1 cellular context compared by ENCODE assay signal in the genomic region with DNA sequence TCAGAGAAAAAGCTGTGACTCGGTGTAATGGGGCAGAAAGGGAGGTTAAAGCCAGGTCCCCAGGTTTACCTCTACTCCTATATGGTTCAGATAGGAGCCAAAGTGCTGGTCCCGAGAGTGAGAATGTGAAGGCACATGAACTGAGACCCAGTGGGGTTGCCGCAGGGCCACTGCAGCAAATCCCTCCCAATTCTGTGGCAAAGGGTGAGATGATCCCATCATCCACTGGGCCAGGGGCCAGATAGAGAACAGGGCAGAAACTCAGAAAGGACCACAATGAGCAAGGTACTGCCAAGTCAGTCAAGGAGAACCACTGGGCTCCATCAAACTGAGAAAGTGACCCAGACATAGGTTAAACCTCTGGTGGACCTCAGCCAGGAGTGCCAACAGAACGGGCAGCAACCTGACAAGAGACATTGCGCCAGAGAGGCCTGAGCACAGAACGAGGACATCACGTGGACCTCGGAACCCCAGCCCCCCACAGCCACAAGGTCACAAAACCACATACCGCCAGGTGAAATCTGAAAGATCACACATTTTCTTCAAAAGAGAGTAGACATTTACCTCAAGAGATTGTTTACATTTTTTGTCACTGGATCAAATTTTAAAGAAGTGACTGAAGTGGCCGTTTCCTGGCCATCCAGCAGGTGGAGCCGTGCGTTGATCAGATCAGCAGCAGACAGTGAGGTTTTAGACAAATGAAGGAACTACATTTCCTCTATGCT.
TF ChIP-seq lines count a peak whose summit lies in the region.

No MANE protein-coding gene starts in this region.

TF ChIP-seq in HepG2, 621 proteins besides CTCF, POLR2A, EP300 and RAD21 (continued from another document):
- no peak for TF ChIP-seq ZNF598 (CRISPR knock-in tag; IDR thresholded peaks at IDR 0.05; ENCODE audit: borderline replicate concordance)
- no peak for TF ChIP-seq KDM3A (CRISPR knock-in tag; IDR thresholded peaks at IDR 0.05; ENCODE audit: low read depth)
- no peak for TF ChIP-seq FOXJ3 (CRISPR knock-in tag; IDR thresholded peaks at IDR 0.05; ENCODE audit: borderline replicate concordance)
- peak; percentile 73; the same call in 1 of the 2 replicates for TF ChIP-seq CEBPB (IDR thresholded peaks at IDR 0.05; ENCODE audit: borderline replicate concordance, low read depth, low read length)
- TF ChIP-seq ZFX (CRISPR knock-in tag; IDR thresholded peaks at IDR 0.05; ENCODE audit: low read depth) = no peak; the same call in 1 of the 2 replicates
- TF ChIP-seq ZNF121 (CRISPR knock-in tag; IDR thresholded peaks at IDR 0.05) = no peak
- TF ChIP-seq SP140L (CRISPR knock-in tag; IDR thresholded peaks at IDR 0.05; ENCODE audit: borderline replicate concordance) = no peak
- no peak for TF ChIP-seq MTF1 (CRISPR knock-in tag; IDR thresholded peaks at IDR 0.05)
- no peak for TF ChIP-seq ZNF451 (CRISPR knock-in tag; IDR thresholded peaks at IDR 0.05)
- TF ChIP-seq CAMTA2 (CRISPR knock-in tag; IDR thresholded peaks at IDR 0.05; ENCODE audit: borderline replicate concordance) = no peak
- TF ChIP-seq, protein P1, sequence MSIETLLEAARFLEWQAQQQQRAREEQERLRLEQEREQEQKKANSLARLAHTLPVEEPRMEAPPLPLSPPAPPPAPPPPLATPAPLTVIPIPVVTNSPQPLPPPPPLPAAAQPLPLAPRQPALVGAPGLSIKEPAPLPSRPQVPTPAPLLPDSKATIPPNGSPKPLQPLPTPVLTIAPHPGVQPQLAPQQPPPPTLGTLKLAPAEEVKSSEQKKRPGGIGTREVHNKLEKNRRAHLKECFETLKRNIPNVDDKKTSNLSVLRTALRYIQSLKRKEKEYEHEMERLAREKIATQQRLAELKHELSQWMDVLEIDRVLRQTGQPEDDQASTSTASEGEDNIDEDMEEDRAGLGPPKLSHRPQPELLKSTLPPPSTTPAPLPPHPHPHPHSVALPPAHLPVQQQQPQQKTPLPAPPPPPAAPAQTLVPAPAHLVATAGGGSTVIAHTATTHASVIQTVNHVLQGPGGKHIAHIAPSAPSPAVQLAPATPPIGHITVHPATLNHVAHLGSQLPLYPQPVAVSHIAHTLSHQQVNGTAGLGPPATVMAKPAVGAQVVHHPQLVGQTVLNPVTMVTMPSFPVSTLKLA (IDR thresholded peaks at IDR 0.05) = no peak
- no peak for TF ChIP-seq ZNF713 (CRISPR knock-in tag; IDR thresholded peaks at IDR 0.05)
- TF ChIP-seq RFX3 (CRISPR knock-in tag; IDR thresholded peaks at IDR 0.05) = no peak
- no peak for TF ChIP-seq KLF11 (CRISPR knock-in tag; IDR thresholded peaks at IDR 0.05)
- peak; percentile 59; the same call in 1 of the 2 replicates for TF ChIP-seq FOXK1 (CRISPR knock-in tag; IDR thresholded peaks at IDR 0.05; ENCODE audit: borderline replicate concordance, low read depth)
- TF ChIP-seq ZNF724P (CRISPR knock-in tag; IDR thresholded peaks at IDR 0.05; ENCODE audit: borderline replicate concordance) = 0 out of 2 replicates have a peak, but pooled peaks have one; percentile 47
- TF ChIP-seq, protein P2, sequence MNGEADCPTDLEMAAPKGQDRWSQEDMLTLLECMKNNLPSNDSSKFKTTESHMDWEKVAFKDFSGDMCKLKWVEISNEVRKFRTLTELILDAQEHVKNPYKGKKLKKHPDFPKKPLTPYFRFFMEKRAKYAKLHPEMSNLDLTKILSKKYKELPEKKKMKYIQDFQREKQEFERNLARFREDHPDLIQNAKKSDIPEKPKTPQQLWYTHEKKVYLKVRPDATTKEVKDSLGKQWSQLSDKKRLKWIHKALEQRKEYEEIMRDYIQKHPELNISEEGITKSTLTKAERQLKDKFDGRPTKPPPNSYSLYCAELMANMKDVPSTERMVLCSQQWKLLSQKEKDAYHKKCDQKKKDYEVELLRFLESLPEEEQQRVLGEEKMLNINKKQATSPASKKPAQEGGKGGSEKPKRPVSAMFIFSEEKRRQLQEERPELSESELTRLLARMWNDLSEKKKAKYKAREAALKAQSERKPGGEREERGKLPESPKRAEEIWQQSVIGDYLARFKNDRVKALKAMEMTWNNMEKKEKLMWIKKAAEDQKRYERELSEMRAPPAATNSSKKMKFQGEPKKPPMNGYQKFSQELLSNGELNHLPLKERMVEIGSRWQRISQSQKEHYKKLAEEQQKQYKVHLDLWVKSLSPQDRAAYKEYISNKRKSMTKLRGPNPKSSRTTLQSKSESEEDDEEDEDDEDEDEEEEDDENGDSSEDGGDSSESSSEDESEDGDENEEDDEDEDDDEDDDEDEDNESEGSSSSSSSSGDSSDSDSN (CRISPR knock-in tag; IDR thresholded peaks at IDR 0.05) = no peak; the same call in 1 of the 2 replicates
- no peak for TF ChIP-seq ZNF850 (CRISPR knock-in tag; conservative IDR thresholded peaks at IDR 0.05)
- TF ChIP-seq MTA1 (CRISPR knock-in tag; IDR thresholded peaks at IDR 0.05; ENCODE audit: borderline replicate concordance) = no peak
- TF ChIP-seq ZMAT3 (CRISPR knock-in tag; conservative IDR thresholded peaks at IDR 0.05) = no peak
- TF ChIP-seq, protein P3, sequence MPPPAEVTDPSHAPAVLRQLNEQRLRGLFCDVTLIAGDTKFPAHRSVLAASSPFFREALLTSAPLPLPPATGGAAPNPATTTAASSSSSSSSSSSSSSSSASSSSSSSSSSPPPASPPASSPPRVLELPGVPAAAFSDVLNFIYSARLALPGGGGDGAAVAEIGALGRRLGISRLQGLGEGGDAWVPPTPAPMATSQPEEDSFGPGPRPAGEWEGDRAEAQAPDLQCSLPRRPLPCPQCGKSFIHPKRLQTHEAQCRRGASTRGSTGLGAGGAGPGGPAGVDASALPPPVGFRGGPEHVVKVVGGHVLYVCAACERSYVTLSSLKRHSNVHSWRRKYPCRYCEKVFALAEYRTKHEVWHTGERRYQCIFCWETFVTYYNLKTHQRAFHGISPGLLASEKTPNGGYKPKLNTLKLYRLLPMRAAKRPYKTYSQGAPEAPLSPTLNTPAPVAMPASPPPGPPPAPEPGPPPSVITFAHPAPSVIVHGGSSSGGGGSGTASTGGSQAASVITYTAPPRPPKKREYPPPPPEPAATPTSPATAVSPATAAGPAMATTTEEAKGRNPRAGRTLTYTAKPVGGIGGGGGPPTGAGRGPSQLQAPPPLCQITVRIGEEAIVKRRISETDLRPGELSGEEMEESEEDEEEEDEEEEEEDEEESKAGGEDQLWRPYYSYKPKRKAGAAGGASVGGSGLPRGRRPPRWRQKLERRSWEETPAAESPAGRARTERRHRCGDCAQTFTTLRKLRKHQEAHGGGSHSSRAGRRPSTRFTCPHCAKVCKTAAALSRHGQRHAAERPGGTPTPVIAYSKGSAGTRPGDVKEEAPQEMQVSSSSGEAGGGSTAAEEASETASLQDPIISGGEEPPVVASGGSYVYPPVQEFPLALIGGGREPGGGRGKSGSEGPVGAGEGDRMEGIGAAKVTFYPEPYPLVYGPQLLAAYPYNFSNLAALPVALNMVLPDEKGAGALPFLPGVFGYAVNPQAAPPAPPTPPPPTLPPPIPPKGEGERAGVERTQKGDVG (CRISPR knock-in tag; IDR thresholded peaks at IDR 0.05; ENCODE audit: borderline replicate concordance) = peak; percentile 69; the same call in 1 of the 2 replicates
- TF ChIP-seq HMG20A (CRISPR knock-in tag; IDR thresholded peaks at IDR 0.05; ENCODE audit: borderline replicate concordance) = peak; percentile 78; the same call in 1 of the 2 replicates
- TF ChIP-seq, protein P4, sequence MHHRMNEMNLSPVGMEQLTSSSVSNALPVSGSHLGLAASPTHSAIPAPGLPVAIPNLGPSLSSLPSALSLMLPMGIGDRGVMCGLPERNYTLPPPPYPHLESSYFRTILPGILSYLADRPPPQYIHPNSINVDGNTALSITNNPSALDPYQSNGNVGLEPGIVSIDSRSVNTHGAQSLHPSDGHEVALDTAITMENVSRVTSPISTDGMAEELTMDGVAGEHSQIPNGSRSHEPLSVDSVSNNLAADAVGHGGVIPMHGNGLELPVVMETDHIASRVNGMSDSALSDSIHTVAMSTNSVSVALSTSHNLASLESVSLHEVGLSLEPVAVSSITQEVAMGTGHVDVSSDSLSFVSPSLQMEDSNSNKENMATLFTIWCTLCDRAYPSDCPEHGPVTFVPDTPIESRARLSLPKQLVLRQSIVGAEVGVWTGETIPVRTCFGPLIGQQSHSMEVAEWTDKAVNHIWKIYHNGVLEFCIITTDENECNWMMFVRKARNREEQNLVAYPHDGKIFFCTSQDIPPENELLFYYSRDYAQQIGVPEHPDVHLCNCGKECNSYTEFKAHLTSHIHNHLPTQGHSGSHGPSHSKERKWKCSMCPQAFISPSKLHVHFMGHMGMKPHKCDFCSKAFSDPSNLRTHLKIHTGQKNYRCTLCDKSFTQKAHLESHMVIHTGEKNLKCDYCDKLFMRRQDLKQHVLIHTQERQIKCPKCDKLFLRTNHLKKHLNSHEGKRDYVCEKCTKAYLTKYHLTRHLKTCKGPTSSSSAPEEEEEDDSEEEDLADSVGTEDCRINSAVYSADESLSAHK (CRISPR knock-in tag; IDR thresholded peaks at IDR 0.05; ENCODE audit: borderline replicate concordance) = no peak
- peak; percentile 58; the same call in 1 of the 2 replicates for TF ChIP-seq ZNF644 (CRISPR knock-in tag; IDR thresholded peaks at IDR 0.05; ENCODE audit: low read depth)
- peak; percentile 78 for TF ChIP-seq TEAD3 (CRISPR knock-in tag; optimal IDR thresholded peaks at IDR 0.05; ENCODE audit: borderline replicate concordance)
- no peak for TF ChIP-seq ZNF496 (CRISPR knock-in tag; IDR thresholded peaks at IDR 0.05; ENCODE audit: insufficient replicate concordance)
- no peak for TF ChIP-seq EED (CRISPR knock-in tag; IDR thresholded peaks at IDR 0.05)
- no peak for TF ChIP-seq ATF7 (IDR thresholded peaks at IDR 0.05)
- TF ChIP-seq ATF7 (CRISPR knock-in tag; IDR thresholded peaks at IDR 0.05) = no peak
- no peak for TF ChIP-seq HCFC1 (IDR thresholded peaks at IDR 0.05; ENCODE audit: low read depth, low read length)
- TF ChIP-seq, protein P5, sequence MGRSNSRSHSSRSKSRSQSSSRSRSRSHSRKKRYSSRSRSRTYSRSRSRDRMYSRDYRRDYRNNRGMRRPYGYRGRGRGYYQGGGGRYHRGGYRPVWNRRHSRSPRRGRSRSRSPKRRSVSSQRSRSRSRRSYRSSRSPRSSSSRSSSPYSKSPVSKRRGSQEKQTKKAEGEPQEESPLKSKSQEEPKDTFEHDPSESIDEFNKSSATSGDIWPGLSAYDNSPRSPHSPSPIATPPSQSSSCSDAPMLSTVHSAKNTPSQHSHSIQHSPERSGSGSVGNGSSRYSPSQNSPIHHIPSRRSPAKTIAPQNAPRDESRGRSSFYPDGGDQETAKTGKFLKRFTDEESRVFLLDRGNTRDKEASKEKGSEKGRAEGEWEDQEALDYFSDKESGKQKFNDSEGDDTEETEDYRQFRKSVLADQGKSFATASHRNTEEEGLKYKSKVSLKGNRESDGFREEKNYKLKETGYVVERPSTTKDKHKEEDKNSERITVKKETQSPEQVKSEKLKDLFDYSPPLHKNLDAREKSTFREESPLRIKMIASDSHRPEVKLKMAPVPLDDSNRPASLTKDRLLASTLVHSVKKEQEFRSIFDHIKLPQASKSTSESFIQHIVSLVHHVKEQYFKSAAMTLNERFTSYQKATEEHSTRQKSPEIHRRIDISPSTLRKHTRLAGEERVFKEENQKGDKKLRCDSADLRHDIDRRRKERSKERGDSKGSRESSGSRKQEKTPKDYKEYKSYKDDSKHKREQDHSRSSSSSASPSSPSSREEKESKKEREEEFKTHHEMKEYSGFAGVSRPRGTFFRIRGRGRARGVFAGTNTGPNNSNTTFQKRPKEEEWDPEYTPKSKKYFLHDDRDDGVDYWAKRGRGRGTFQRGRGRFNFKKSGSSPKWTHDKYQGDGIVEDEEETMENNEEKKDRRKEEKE (IDR thresholded peaks at IDR 0.05) = no peak
- TF ChIP-seq CREB1 (IDR thresholded peaks at IDR 0.05) = no peak
- TF ChIP-seq CREB1 (CRISPR knock-in tag; IDR thresholded peaks at IDR 0.05) = no peak
- TF ChIP-seq ZNF660 (CRISPR knock-in tag; IDR thresholded peaks at IDR 0.05; ENCODE audit: borderline replicate concordance, low read depth) = no peak
- no peak for TF ChIP-seq SIN3A (IDR thresholded peaks at IDR 0.05; ENCODE audit: borderline replicate concordance, low read depth, low read length)
- TF ChIP-seq ZNF460 (CRISPR knock-in tag; IDR thresholded peaks at IDR 0.05; ENCODE audit: borderline replicate concordance) = no peak
- TF ChIP-seq ZNF225 (CRISPR knock-in tag; IDR thresholded peaks at IDR 0.05) = no peak
- no peak for TF ChIP-seq ZNF619 (CRISPR knock-in tag; IDR thresholded peaks at IDR 0.05)
- TF ChIP-seq EHMT2 (IDR thresholded peaks at IDR 0.05; ENCODE audit: borderline replicate concordance, low read depth, low read length) = no peak
- peak; percentile 44; the same call in 1 of the 2 replicates for TF ChIP-seq ZNF501 (CRISPR knock-in tag; IDR thresholded peaks at IDR 0.05)
- TF ChIP-seq, protein P6, sequence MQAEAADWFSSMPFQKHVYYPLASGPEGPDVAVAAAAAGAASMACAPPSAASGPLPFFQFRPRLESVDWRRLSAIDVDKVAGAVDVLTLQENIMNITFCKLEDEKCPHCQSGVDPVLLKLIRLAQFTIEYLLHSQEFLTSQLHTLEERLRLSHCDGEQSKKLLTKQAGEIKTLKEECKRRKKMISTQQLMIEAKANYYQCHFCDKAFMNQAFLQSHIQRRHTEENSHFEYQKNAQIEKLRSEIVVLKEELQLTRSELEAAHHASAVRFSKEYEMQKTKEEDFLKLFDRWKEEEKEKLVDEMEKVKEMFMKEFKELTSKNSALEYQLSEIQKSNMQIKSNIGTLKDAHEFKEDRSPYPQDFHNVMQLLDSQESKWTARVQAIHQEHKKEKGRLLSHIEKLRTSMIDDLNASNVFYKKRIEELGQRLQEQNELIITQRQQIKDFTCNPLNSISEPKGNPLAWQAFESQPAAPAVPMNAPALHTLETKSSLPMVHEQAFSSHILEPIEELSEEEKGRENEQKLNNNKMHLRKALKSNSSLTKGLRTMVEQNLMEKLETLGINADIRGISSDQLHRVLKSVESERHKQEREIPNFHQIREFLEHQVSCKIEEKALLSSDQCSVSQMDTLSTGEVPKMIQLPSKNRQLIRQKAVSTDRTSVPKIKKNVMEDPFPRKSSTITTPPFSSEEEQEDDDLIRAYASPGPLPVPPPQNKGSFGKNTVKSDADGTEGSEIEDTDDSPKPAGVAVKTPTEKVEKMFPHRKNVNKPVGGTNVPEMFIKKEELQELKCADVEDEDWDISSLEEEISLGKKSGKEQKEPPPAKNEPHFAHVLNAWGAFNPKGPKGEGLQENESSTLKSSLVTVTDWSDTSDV (CRISPR knock-in tag; IDR thresholded peaks at IDR 0.05) = no peak
TF ChIP-seq in HepG2: peak in this region for 90.
